ENCODE assay signal across 4 cellular contexts in the genomic region with DNA sequence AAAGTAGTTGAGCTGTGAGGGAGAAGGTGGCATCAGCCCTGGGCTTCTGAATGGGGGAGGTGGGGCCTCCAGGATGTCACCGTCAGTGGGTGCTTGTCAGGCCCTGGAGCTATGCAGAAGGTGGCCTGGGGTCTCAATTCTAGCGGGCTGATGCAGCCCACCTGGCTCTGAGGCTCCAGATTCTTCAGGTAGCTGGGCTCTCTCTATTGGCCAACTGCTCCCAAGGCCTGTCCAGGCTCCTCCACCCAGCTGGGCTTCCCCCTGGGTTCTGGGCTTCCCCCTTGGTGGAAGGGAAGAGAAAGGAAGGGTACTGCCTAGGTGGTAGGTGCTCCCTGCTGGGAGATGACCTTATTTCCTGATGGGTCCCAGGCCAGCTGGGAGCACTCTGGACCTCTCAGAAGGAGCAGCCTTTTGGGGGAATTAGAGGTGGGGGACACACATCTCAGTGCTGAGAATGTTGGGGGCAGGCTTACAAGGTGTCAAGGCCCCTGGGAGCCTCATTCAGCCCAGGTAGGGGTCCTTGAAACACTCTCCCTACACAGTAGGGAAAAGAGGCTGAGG.
"Had no signal": no experiment of that assay in that cellular context is flagged by ENCODE, and none has a peak within 500 bp of the region (broad histone marks: within the 10 kb centered on the region; RNA-seq: fewer than 3 reads in every experiment).

No MANE protein-coding gene starts in this region.

- H3K4me3 ChIP-seq: GM23338 had no signal

- DNase-seq: H9, HCEC 1CT, IMR-90 had no signal

- ATAC-seq: GM23338 had no signal

- H3K27ac Mint-ChIP-seq: GM23338, H9 had no signal
